In the genomic region with DNA sequence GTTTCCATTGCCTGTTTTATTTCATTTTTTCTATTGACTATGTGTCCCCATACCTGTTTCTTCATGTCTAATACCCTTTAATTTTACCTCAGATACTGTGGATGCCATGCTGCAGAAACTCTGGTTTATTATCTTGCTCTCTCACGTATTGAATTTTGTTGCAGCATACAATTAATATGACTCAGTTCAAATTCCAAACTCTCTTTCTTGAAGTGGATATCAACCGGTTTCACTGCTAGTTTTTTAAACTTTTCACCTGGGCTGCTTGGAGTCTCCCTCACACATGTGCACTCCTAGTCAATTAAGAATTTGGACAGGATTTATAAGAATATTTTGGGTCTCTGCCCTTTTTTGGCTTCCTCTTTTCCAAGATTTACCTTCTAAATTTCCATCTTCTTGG, we compare ENCODE assay signal across 27 cellular contexts.
"Had no signal": no experiment of that assay in that cellular context is flagged by ENCODE, and none has a peak within 500 bp of the region (broad histone marks: within the 10 kb centered on the region; RNA-seq: fewer than 3 reads in every experiment).

No MANE protein-coding gene starts in this region.

- DNase-seq: activated B cell treated with CpG ODN at 0.5 μM for 24 hours; activated CD4-positive, alpha-beta memory T cell treated with anti-CD3 and anti-CD28 coated beads for 36 hours; activated CD4-positive, alpha-beta T cell treated with anti-CD3 and anti-CD28 coated beads for 4 hours; activated CD4-positive, alpha-beta T cell treated with anti-CD3 and anti-CD28 coated beads, Interleukin-2, amount 10 ng/mL, durations not matched to agents 24 days and 14 days; activated CD4-positive, alpha-beta T cell treated with anti-CD3 and anti-CD28 coated beads, Interleukin-2, amount 50 U/mL, for 1 hour; activated CD4-positive, alpha-beta T cell treated with anti-CD3 and anti-CD28 coated beads, Interleukin-2, amount 50 U/mL, for 4 hours; activated CD4-positive, CD25-positive, alpha-beta regulatory T cell treated with anti-CD3 and anti-CD28 coated beads, Interleukin-2, amount 50 U/mL, for 72 hours; activated CD8-positive, alpha-beta memory T cell treated with anti-CD3 and anti-CD28 coated beads, Interleukin-2, amount 50 U/mL, for 4 hours; activated CD8-positive, alpha-beta T cell treated with anti-CD3 and anti-CD28 coated beads for 36 hours; activated gamma-delta T cell; activated naive CD4-positive, alpha-beta T cell treated with anti-CD3 and anti-CD28 coated beads, Interleukin-2, amount 10 ng/mL, durations not matched to agents 7 days and 5 days; activated naive CD4-positive, alpha-beta T cell treated with Interleukin-2 at 50 U/mL for 16 hours; activated naive CD8-positive, alpha-beta T cell treated with anti-CD3 and anti-CD28 coated beads, Interleukin-2, amount 10 ng/mL, durations not matched to agents 7 days and 5 days; activated naive CD8-positive, alpha-beta T cell treated with anti-CD3 and anti-CD28 coated beads, Interleukin-2, amount 50 U/mL, for 24 hours; activated T-cell treated with anti-CD3 and anti-CD28 coated beads for 4 hours; activated T-cell treated with anti-CD3 and anti-CD28 coated beads, Interleukin-2, amount 50 U/mL, for 1 hour; activated T-cell treated with anti-CD3 and anti-CD28 coated beads, Interleukin-2, amount 50 U/mL, for 4 hours; activated T-cell treated with anti-CD3 and anti-CD28 coated beads, Interleukin-2, amount 50 U/mL, for 72 hours; amygdala; anterior cingulate cortex; central memory CD4-positive, alpha-beta T cell; T-helper 1 cell; T-helper 2 cell; T-helper 9 cell had no signal

- H3K36me3 ChIP-seq: ascending aorta had no signal

- H3K4me3 ChIP-seq: ascending aorta had no signal

- ATAC-seq: activated CD8-positive, alpha-beta T cell treated with anti-CD3 and anti-CD28 coated beads for 36 hours; activated naive CD8-positive, alpha-beta T cell treated with anti-CD3 and anti-CD28 coated beads, Interleukin-2, amount 50 U/mL, for 24 hours; activated T-cell treated with anti-CD3 and anti-CD28 coated beads, Interleukin-2, amount 50 U/mL, for 4 hours; activated T-cell treated with anti-CD3 and anti-CD28 coated beads, Interleukin-2, amount 50 U/mL, for 72 hours; activated T-helper 17 cell treated with anti-CD3 and anti-CD28 coated beads, Interleukin-2, amount 50 U/mL, for 72 hours had no signal

- FAIRE-seq: TTC549 had no signal

- H3K27me3 ChIP-seq: ascending aorta had no signal
